In the genomic region with DNA sequence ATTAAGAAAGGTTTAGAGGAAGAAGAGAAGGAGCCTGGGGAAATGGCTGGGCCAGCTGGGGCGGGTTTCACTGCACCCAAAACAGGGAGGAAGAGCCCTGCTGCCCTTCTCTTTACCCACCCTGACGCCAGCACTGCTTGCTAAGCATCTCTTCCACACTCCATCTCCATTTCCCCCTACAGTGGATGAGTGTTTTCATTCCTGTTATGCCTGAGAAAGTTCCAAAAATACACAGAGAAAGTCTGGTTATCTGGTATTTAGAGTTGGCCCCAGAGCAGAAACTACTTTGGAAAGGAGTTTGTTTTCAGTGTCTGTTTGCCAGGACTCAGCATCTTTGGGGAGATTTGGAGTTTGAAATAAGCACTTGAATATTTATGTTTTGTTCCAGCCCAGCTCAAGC, we compare ENCODE assay signal across 15 cellular contexts.
DNase-seq lines count a peak whose midpoint lies in the region; ATAC-seq and TF ChIP-seq lines count a peak whose summit lies in the region.
"Had no signal": no experiment of that assay in that cellular context is flagged by ENCODE, and none has a peak within 500 bp of the region (broad histone marks: within the 10 kb centered on the region; RNA-seq: fewer than 3 reads in every experiment).

No MANE protein-coding gene starts in this region.

- H3K36me3 ChIP-seq in IMR-90 (ENCODE audit: control insufficient read depth, insufficient read depth, low read length) (no peaks in the 10 kb centered on the region), neuronal stem cell (replicated peaks in 1 of 2; ENCODE audit: control insufficient read depth in 2 of 2, insufficient read depth in 2 of 2, low read length in 2 of 2) (no peaks in the 10 kb centered on the region), aorta (ENCODE audit: control insufficient read depth in 1 of 2, insufficient read depth in 2 of 2, low read length in 1 of 2) (no peaks in the 10 kb centered on the region)
- H3K36me3 ChIP-seq: esophagus muscularis mucosa, HAP-1 had no signal

- POLR2A ChIA-PET in IMR-90 (lab: Charles Lee; ENCODE audit: unreplicated experiment), result no interaction called here

- H2BK15ac ChIP-seq in IMR-90 (ENCODE audit: low read depth, low read length), result no peak overlapping the region
- H2BK15ac ChIP-seq in neuronal stem cell (ENCODE audit: low read length), result no peak overlapping the region

- TF ChIP-seq POLR2A in IMR-90 (IDR thresholded peaks at IDR 0.05; ENCODE audit: low read depth, low read length), result no peak

- H3K79me1 ChIP-seq in IMR-90 (ENCODE audit: low read depth in 1 of 2, low read length in 2 of 2), result no peaks in the 10 kb centered on the region
- H3K79me1 ChIP-seq in neuronal stem cell (ENCODE audit: low read depth, low read length), result no peaks in the 10 kb centered on the region

- no peak overlapping the region for H4K8ac ChIP-seq in IMR-90 (ENCODE audit: low read depth in 2 of 2, low read length in 2 of 2)
- H4K8ac ChIP-seq in neuronal stem cell (ENCODE audit: low read depth, low read length), result no peak overlapping the region

- dilution Hi-C loops in IMR-90 (cut with HindIII; ENCODE audit: low sequenced_read_pairs, unreplicated experiment), result no loop called here

- intact Hi-C loops in IMR-90 (cut with micrococcal nuclease), result no loop called here
- intact Hi-C loops in aorta (cut with DNase I), result loop anchor here in 1 of 2 donors (5.0 to 10.0 kb wide), 2 partner anchors 146 to 199 kb away; no protein-coding TSS in a partner anchor

- in situ Hi-C loops in IMR-90 (cut with MboI; ENCODE audit: low sequenced_read_pairs), result no loop called here

- no peak for TF ChIP-seq CTCF in IMR-90 (conservative IDR thresholded peaks at IDR 0.05; ENCODE audit: low read depth, low read length)

- H3K4me2 ChIP-seq in IMR-90 (ENCODE audit: low read depth, low read length) (no peak overlapping the region), neuronal stem cell (ENCODE audit: insufficient read depth, low read length, poor library complexity, severe bottlenecking) (no peak overlapping the region)

- H3K27ac ChIP-seq in IMR-90 (ENCODE audit: insufficient read depth, low read length) (no peak overlapping the region), neuronal stem cell (replicated peaks; ENCODE audit: low read length) (no peak overlapping the region), aorta (ENCODE audit: low read depth in 1 of 2, low read length in 2 of 2) (peak overlapping the region; percentile 77 to 95)
- H3K27ac ChIP-seq: esophagus muscularis mucosa, VCaP had no signal

- H4K91ac ChIP-seq in IMR-90 (ENCODE audit: insufficient read depth, low read depth, low read length) (no peak overlapping the region), neuronal stem cell (ENCODE audit: low read depth, low read length, poor library complexity) (no peak overlapping the region)

- H3K14ac ChIP-seq in IMR-90 (replicated peaks; ENCODE audit: low read depth, low read length) (no peak overlapping the region), neuronal stem cell (ENCODE audit: low read length) (no peak overlapping the region)

- H3K23ac ChIP-seq in IMR-90 (ENCODE audit: low read depth, low read length) (no peak overlapping the region), neuronal stem cell (ENCODE audit: low read depth, low read length, poor library complexity) (no peak overlapping the region)

- no TSS peak for BruUV-seq in IMR-90 (replicated peaks; lab: Mats Ljungman, UMichigan)

- CTCF ChIA-PET in IMR-90 (lab: Yijun Ruan, JAX), result no interaction called here

- peak; percentile 44 for DNase-seq in IMR-90
- peak; percentile 83 for DNase-seq in fibroblast of peridontal ligament (ENCODE audit: extremely low read depth)
- no peak for DNase-seq in neuronal stem cell (ENCODE audit: low spot score)
- DNase-seq in aorta, result peak in 1 of 2 donors; percentile 59
- DNase-seq in retina, result no peak
- no peak for DNase-seq in GM19240 (ENCODE audit: insufficient read length, low spot score)
- DNase-seq: CD8-positive, alpha-beta memory T cell; dermis blood vessel endothelial cell; left colon; T-cell had no signal

- H2AK9ac ChIP-seq in IMR-90 (replicated peaks; ENCODE audit: low read depth, low read length, poor library complexity), result no peak overlapping the region

- H3K4me1 ChIP-seq in IMR-90 (ENCODE audit: control insufficient read depth, insufficient read depth, low read length) (peaks cover 2% of the 10 kb centered on the region; the same call in 1 of the 2 replicates), neuronal stem cell (ENCODE audit: control insufficient read depth in 2 of 2, insufficient read depth in 1 of 2, low read depth in 1 of 2, low read length in 2 of 2) (peaks cover 16% of the 10 kb centered on the region in 2 donors), aorta (ENCODE audit: control insufficient read depth in 1 of 2, insufficient read depth in 2 of 2, low read length in 2 of 2) (peaks cover 0 to 5% of the 10 kb centered on the region in 2 donors)
- H3K4me1 ChIP-seq: esophagus muscularis mucosa, HAP-1 had no signal

- H3K18ac ChIP-seq in IMR-90 (ENCODE audit: low read depth, low read length) (no peak overlapping the region), neuronal stem cell (ENCODE audit: low read length) (no peak overlapping the region)

- no peak overlapping the region for H2BK5ac ChIP-seq in IMR-90 (ENCODE audit: low read depth, low read length, poor library complexity, severe bottlenecking)
- no peak overlapping the region for H2BK5ac ChIP-seq in neuronal stem cell (ENCODE audit: low read length)

- H2AK5ac ChIP-seq in IMR-90 (ENCODE audit: low read depth, low read length), result no peak overlapping the region
- peak overlapping the region; percentile 42 for H2AK5ac ChIP-seq in neuronal stem cell (ENCODE audit: low read depth, low read length)

- H3K9ac ChIP-seq in IMR-90 (ENCODE audit: low read depth, low read length), result no peak overlapping the region
- H3K9ac ChIP-seq in neuronal stem cell (ENCODE audit: low read depth, low read length, poor library complexity), result no peak overlapping the region

- no peak overlapping the region for H3K4me3 ChIP-seq in IMR-90 (ENCODE audit: insufficient read depth, low read depth, low read length)
- H3K4me3 ChIP-seq in neuronal stem cell (ENCODE audit: low read length in 2 of 2), result no peak overlapping the region
- no peak overlapping the region for H3K4me3 ChIP-seq in aorta (ENCODE audit: low read length in 2 of 2)
- H3K4me3 ChIP-seq: esophagus muscularis mucosa, GM12878, HAP-1 had no signal

- H3K4ac ChIP-seq in IMR-90 (ENCODE audit: low read depth, low read length) (no peak overlapping the region), neuronal stem cell (ENCODE audit: low read length) (no peak overlapping the region)

- no peaks in the 10 kb centered on the region for H3K9me1 ChIP-seq in IMR-90 (ENCODE audit: insufficient read depth, low read length)

- H2BK120ac ChIP-seq in IMR-90 (ENCODE audit: low read depth, low read length) (no peak overlapping the region), neuronal stem cell (ENCODE audit: low read depth, low read length) (no peak overlapping the region)

- H2AFZ ChIP-seq in IMR-90 (replicated peaks; ENCODE audit: low read length, poor library complexity) (no peak overlapping the region), neuronal stem cell (ENCODE audit: low read length) (no peak overlapping the region)

- H3K9me3 ChIP-seq in IMR-90 (ENCODE audit: control insufficient read depth, insufficient read depth, low read length) (no peaks in the 10 kb centered on the region), neuronal stem cell (replicated peaks in 1 of 2; ENCODE audit: control insufficient read depth in 2 of 2, insufficient read depth in 1 of 2, low read depth in 1 of 2, low read length in 2 of 2) (no peaks in the 10 kb centered on the region), aorta (ENCODE audit: control insufficient read depth, low read length) (no peaks in the 10 kb centered on the region)
- H3K9me3 ChIP-seq: esophagus muscularis mucosa, HAP-1 had no signal

- no CpG with 5 or more reads among the region's 2 CpGs for WGBS in IMR-90 (ENCODE audit: extremely low coverage in 2 of 2, insufficient read length in 1 of 2), 2 experiments
- no CpG with 5 or more reads among the region's 2 CpGs for WGBS in neuronal stem cell (ENCODE audit: extremely low coverage in 2 of 2, insufficient read length in 2 of 2, insufficient replicate concordance in 1 of 2), 2 donors
- 0 to 5% methylated on average over 2 of the region's 2 CpGs for WGBS in aorta, 2 donors

- no peak for TF ChIP-seq RAD21 in IMR-90 (IDR thresholded peaks at IDR 0.05; ENCODE audit: low read length)

- H4K20me1 ChIP-seq in IMR-90 (ENCODE audit: insufficient read depth, low read length), result no peaks in the 10 kb centered on the region

- H3K27me3 ChIP-seq in IMR-90 (ENCODE audit: control insufficient read depth, insufficient read depth, low read length) (peaks cover 5% of the 10 kb centered on the region; the same call in 1 of the 2 replicates), neuronal stem cell (ENCODE audit: control insufficient read depth in 3 of 3, insufficient read depth in 3 of 3, low read depth in 1 of 3, low read length in 3 of 3) (no peaks in the 10 kb centered on the region), aorta (ENCODE audit: control insufficient read depth in 1 of 2, insufficient read depth in 2 of 2, low read length in 1 of 2) (no peaks in the 10 kb centered on the region)

- no peak overlapping the region for H3K56ac ChIP-seq in IMR-90 (ENCODE audit: extremely low read depth, insufficient read depth, low read length)

- peak; percentile 44 for ATAC-seq in IMR-90 (ENCODE audit: low read depth)
- ATAC-seq in aorta (ENCODE audit: low FRiP score), result peak; percentile 83
- no peak for ATAC-seq in GM21447 (IDR thresholded peaks at IDR 0.05; ENCODE audit: unreplicated experiment)
- ATAC-seq: GM12878, left colon, T-cell had no signal

- H4K5ac ChIP-seq in IMR-90 (ENCODE audit: low read depth, low read length), result no peak overlapping the region

- no peak overlapping the region for H2BK20ac ChIP-seq in IMR-90 (ENCODE audit: low read depth, low read length)

- H2BK12ac ChIP-seq in neuronal stem cell (ENCODE audit: low read length), result no peak overlapping the region

TF ChIP-seq in IMR-90, 13 proteins besides CTCF, POLR2A, EP300 and RAD21:
- TF ChIP-seq, protein P1, sequence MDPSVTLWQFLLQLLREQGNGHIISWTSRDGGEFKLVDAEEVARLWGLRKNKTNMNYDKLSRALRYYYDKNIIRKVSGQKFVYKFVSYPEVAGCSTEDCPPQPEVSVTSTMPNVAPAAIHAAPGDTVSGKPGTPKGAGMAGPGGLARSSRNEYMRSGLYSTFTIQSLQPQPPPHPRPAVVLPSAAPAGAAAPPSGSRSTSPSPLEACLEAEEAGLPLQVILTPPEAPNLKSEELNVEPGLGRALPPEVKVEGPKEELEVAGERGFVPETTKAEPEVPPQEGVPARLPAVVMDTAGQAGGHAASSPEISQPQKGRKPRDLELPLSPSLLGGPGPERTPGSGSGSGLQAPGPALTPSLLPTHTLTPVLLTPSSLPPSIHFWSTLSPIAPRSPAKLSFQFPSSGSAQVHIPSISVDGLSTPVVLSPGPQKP (IDR thresholded peaks at IDR 0.05; ENCODE audit: borderline replicate concordance, low read depth, low read length), result no peak
- TF ChIP-seq MXI1 (IDR thresholded peaks at IDR 0.05; ENCODE audit: borderline replicate concordance, low read depth, low read length) (no peak), NFE2L2 (IDR thresholded peaks at IDR 0.05; ENCODE audit: low read depth, low read length) (no peak), RFX5 (IDR thresholded peaks at IDR 0.05; ENCODE audit: low read depth, low read length) (no peak)
TF ChIP-seq in IMR-90: peak in this region for 0.

Comparison
In these comparisons a context has a peak if more than half of its experiments do, and no peak if none do; other contexts are left out.
1. DNase-seq: peak in IMR-90 (single experiment) and fibroblast of peridontal ligament (single experiment); none in neuronal stem cell (single experiment), retina (single experiment) and GM19240 (single experiment).
2. H3K27ac ChIP-seq: peak in aorta (2 of 2); none in IMR-90 (single experiment) and neuronal stem cell (single experiment).